25 cellular contexts compared by ENCODE assay signal in the genomic region with DNA sequence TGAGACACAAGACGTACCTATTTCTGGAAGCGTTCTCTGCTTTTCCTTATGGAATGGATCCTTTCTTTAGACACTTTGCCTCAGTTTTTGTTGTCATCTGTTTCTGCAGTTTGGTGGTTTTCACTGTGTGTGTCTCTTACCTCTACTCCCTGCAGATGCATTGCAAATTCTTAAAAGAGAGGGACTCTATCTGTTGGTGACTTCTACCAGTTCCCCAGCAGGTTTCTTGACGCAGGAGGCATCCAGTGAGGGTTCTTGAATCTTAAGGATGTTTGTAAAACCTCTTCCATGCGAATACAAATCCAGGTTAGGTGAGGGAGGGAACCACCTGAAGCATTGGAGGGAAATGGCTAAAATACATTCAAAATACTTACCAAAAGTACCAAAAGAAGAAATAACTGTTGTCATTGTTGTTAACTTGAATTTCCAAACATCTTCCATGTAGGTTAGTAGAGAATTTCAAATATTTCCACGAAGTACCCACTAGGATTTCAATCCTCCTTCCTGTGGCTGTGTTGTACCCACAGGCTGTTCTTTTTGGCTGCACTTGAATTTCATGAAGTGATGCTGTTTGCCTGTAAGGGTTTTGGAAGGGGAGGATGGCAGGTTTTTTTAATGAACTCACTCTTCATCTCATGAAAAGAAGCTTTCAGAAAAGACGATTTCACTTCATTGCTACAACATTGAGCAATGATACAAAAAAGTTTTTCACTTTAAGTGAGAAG. TPM values are rescaled to one million over a fixed set of nuclear protein-coding genes. Genes with fewer than 3 reads are reported as not detected.
"Had no signal": no experiment of that assay in that cellular context is flagged by ENCODE, and none has a peak within 500 bp of the region (broad histone marks: within the 10 kb centered on the region; RNA-seq: fewer than 3 reads in every experiment).

No MANE protein-coding gene starts in this region.

- H3K4me1 ChIP-seq: right lobe of liver had no signal

- H3K4me3 Mint-ChIP-seq: activated B cell treated with CpG ODN at 0.5 μM for 24 hours; activated CD8-positive, alpha-beta T cell treated with anti-CD3 and anti-CD28 coated beads for 36 hours; activated naive CD4-positive, alpha-beta T cell treated with anti-CD3 and anti-CD28 coated beads, Interleukin-2, amount 50 U/mL, for 24 hours; activated T-cell treated with anti-CD3 and anti-CD28 coated beads, Interleukin-2, amount 50 U/mL, for 4 hours; activated T-helper 17 cell treated with anti-CD3 and anti-CD28 coated beads, Interleukin-2, amount 50 U/mL, for 72 hours; brain; effector memory CD8-positive, alpha-beta T cell; natural killer cell treated with Interleukin-12 subunit alpha and Interleukin-12 subunit beta and Interleukin-15 and Interleukin-18, amount 100 ng/mL, for 72 hours; stimulated activated effector memory CD8-positive, alpha-beta T cell treated with anti-CD3 and anti-CD28 coated beads, Interleukin-12 subunit alpha, Interleukin-12 subunit beta, amount 100 ng/mL, for 72 hours; stimulated activated naive CD8-positive, alpha-beta T cell treated with anti-CD3 and anti-CD28 coated beads, Interleukin-15, amount 100 ng/mL, for 72 hours; T-helper 17 cell had no signal

- ATAC-seq: activated CD8-positive, alpha-beta T cell treated with anti-CD3 and anti-CD28 coated beads for 36 hours; activated T-cell treated with anti-CD3 and anti-CD28 coated beads, Interleukin-2, amount 50 U/mL, for 4 hours; activated T-helper 17 cell treated with anti-CD3 and anti-CD28 coated beads, Interleukin-2, amount 50 U/mL, for 72 hours; effector memory CD8-positive, alpha-beta T cell; gastroesophageal sphincter; left cardiac atrium; left ventricle myocardium superior; natural killer cell treated with Interleukin-12 subunit alpha and Interleukin-12 subunit beta and Interleukin-15 and Interleukin-18, amount 100 ng/mL, for 72 hours; right lobe of liver; stimulated activated effector memory CD8-positive, alpha-beta T cell treated with anti-CD3 and anti-CD28 coated beads, Interleukin-12 subunit alpha, Interleukin-12 subunit beta, amount 100 ng/mL, for 72 hours; stimulated activated naive CD8-positive, alpha-beta T cell treated with anti-CD3 and anti-CD28 coated beads, Interleukin-15, amount 100 ng/mL, for 72 hours; T-helper 17 cell had no signal

- H3K27ac Mint-ChIP-seq: activated B cell treated with CpG ODN at 0.5 μM for 24 hours; activated CD8-positive, alpha-beta T cell treated with anti-CD3 and anti-CD28 coated beads for 36 hours; activated naive CD4-positive, alpha-beta T cell treated with anti-CD3 and anti-CD28 coated beads, Interleukin-2, amount 50 U/mL, for 24 hours; activated T-helper 17 cell treated with anti-CD3 and anti-CD28 coated beads, Interleukin-2, amount 50 U/mL, for 72 hours; effector memory CD8-positive, alpha-beta T cell; natural killer cell treated with Interleukin-12 subunit alpha and Interleukin-12 subunit beta and Interleukin-15 and Interleukin-18, amount 100 ng/mL, for 72 hours; stimulated activated effector memory CD8-positive, alpha-beta T cell treated with anti-CD3 and anti-CD28 coated beads, Interleukin-12 subunit alpha, Interleukin-12 subunit beta, amount 100 ng/mL, for 72 hours; stimulated activated naive CD8-positive, alpha-beta T cell treated with anti-CD3 and anti-CD28 coated beads, Interleukin-15, amount 100 ng/mL, for 72 hours; T-helper 17 cell had no signal

- H3K36me3 Mint-ChIP-seq: activated naive CD4-positive, alpha-beta T cell treated with anti-CD3 and anti-CD28 coated beads, Interleukin-2, amount 50 U/mL, for 24 hours; brain; natural killer cell treated with Interleukin-12 subunit alpha and Interleukin-12 subunit beta and Interleukin-15 and Interleukin-18, amount 100 ng/mL, for 72 hours; stimulated activated effector memory CD8-positive, alpha-beta T cell treated with anti-CD3 and anti-CD28 coated beads, Interleukin-12 subunit alpha, Interleukin-12 subunit beta, amount 100 ng/mL, for 72 hours had no signal

- H3K27ac ChIP-seq: gastroesophageal sphincter, hepatocyte, right lobe of liver, upper lobe of left lung, vagina had no signal

- H3K27me3 Mint-ChIP-seq: activated B cell treated with CpG ODN at 0.5 μM for 24 hours; activated CD8-positive, alpha-beta T cell treated with anti-CD3 and anti-CD28 coated beads for 36 hours; activated T-helper 17 cell treated with anti-CD3 and anti-CD28 coated beads, Interleukin-2, amount 50 U/mL, for 72 hours; brain; effector memory CD8-positive, alpha-beta T cell; stimulated activated naive CD8-positive, alpha-beta T cell treated with anti-CD3 and anti-CD28 coated beads, Interleukin-15, amount 100 ng/mL, for 72 hours; T-helper 17 cell had no signal

- H3K27me3 ChIP-seq: gastroesophageal sphincter, hepatocyte, right lobe of liver, upper lobe of left lung, vagina had no signal

- H3K9me3 Mint-ChIP-seq: activated CD8-positive, alpha-beta T cell treated with anti-CD3 and anti-CD28 coated beads for 36 hours; activated naive CD4-positive, alpha-beta T cell treated with anti-CD3 and anti-CD28 coated beads, Interleukin-2, amount 50 U/mL, for 24 hours; activated T-helper 17 cell treated with anti-CD3 and anti-CD28 coated beads, Interleukin-2, amount 50 U/mL, for 72 hours; brain; stimulated activated naive CD8-positive, alpha-beta T cell treated with anti-CD3 and anti-CD28 coated beads, Interleukin-15, amount 100 ng/mL, for 72 hours had no signal

- H3K9me3 ChIP-seq: gastroesophageal sphincter, right lobe of liver, upper lobe of left lung, vagina had no signal

- H3K4me3 ChIP-seq: gastroesophageal sphincter, hepatocyte, right lobe of liver, skin epidermis, upper lobe of left lung, vagina had no signal

- H3K36me3 ChIP-seq: gastroesophageal sphincter, right lobe of liver, upper lobe of left lung, vagina had no signal

- H3K4me1 Mint-ChIP-seq: activated B cell treated with CpG ODN at 0.5 μM for 24 hours; activated naive CD4-positive, alpha-beta T cell treated with anti-CD3 and anti-CD28 coated beads, Interleukin-2, amount 50 U/mL, for 24 hours; activated T-helper 17 cell treated with anti-CD3 and anti-CD28 coated beads, Interleukin-2, amount 50 U/mL, for 72 hours; stimulated activated effector memory CD8-positive, alpha-beta T cell treated with anti-CD3 and anti-CD28 coated beads, Interleukin-12 subunit alpha, Interleukin-12 subunit beta, amount 100 ng/mL, for 72 hours; stimulated activated naive CD8-positive, alpha-beta T cell treated with anti-CD3 and anti-CD28 coated beads, Interleukin-15, amount 100 ng/mL, for 72 hours; T-helper 17 cell had no signal

- DNase-seq: activated B cell treated with CpG ODN at 0.5 μM for 24 hours; activated CD4-positive, alpha-beta T cell treated with anti-CD3 and anti-CD28 coated beads, Interleukin-2, amount 50 U/mL, for 1 hour; activated CD8-positive, alpha-beta T cell treated with anti-CD3 and anti-CD28 coated beads for 36 hours; activated T-cell treated with anti-CD3 and anti-CD28 coated beads, Interleukin-2, amount 50 U/mL, for 4 hours; anterior cingulate cortex; cortex of kidney; effector memory CD8-positive, alpha-beta T cell; erythroblast; left cardiac atrium; left ventricle myocardium superior; right lobe of liver; stimulated activated CD4-positive, alpha-beta T cell treated with anti-CD3 and anti-CD28 coated beads, Interleukin-4, amount 100 ng/mL, for 24 hours; stimulated activated naive CD8-positive, alpha-beta T cell treated with anti-CD3 and anti-CD28 coated beads, Interleukin-15, amount 100 ng/mL, for 72 hours; substantia nigra; T-helper 17 cell; upper lobe of left lung had no signal

RNA-seq across cellular contexts. Expression of a gene that starts 32.2 kb away (rescaled TPM):
- total RNA-seq: activated CD8-positive, alpha-beta T cell treated with anti-CD3 and anti-CD28 coated beads for 36 hours; activated T-helper 17 cell treated with anti-CD3 and anti-CD28 coated beads, Interleukin-2, amount 50 U/mL, for 72 hours had no signal
